ENCODE assay signal across 7 cellular contexts in the genomic region with DNA sequence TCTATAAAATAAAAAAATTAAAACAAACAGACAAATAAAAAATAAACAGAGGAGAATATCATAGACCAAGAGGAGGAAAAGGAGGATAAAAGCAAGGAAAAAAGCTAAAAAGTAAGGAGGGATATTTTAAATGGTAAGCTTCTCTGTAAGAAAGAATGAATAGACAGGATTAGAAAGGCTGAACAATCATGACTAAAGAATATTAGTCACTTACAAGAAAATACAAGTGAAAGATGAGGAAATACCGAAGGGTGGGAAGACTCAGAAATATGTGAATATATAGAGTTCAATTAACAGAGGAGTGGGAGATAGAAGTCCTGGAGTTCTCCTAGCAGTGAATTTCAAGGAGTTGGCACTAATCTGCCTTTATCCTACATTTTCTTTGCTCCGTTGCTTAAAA.
"Had no signal": no experiment of that assay in that cellular context is flagged by ENCODE, and none has a peak within 500 bp of the region (broad histone marks: within the 10 kb centered on the region; RNA-seq: fewer than 3 reads in every experiment).

No MANE protein-coding gene starts in this region.

- H3K4me3 Mint-ChIP-seq: IgD-negative memory B cell had no signal

- FAIRE-seq: HepG2, HTR-8/SVneo, K562 had no signal

- H3K9me3 Mint-ChIP-seq: IgD-negative memory B cell had no signal

- DNase-seq: IMR-90, KBM-7 had no signal

- ATAC-seq: HepG2, K562 had no signal

- H3K4me1 Mint-ChIP-seq: IgD-negative memory B cell had no signal

- H3K27ac ChIP-seq: HL-60 had no signal

- H3K4me3 ChIP-seq: K562 had no signal

- H3K36me3 Mint-ChIP-seq: IgD-negative memory B cell had no signal

- H3K27ac Mint-ChIP-seq: IgD-negative memory B cell had no signal
